Comparison of ENCODE assay signal across 11 cellular contexts in genomic region chr11:65432133-65432650, GRCh38. TPM values are rescaled to one million over a fixed set of nuclear protein-coding genes. Genes with fewer than 3 reads are reported as not detected.
DNase-seq lines count a peak whose midpoint lies in the region; ATAC-seq and TF ChIP-seq lines count a peak whose summit lies in the region.
"Had no signal": no experiment of that assay in that cellular context is flagged by ENCODE, and none has a peak within 500 bp of the region (broad histone marks: within the 10 kb centered on the region; RNA-seq: fewer than 3 reads in every experiment).

No MANE protein-coding gene starts in this region.

- no peaks in the 10 kb centered on the region for H3K27me3 ChIP-seq in esophagus muscularis mucosa

- no peaks in the 10 kb centered on the region for H3K27me3 Mint-ChIP-seq in T-helper 17 cell

- TF ChIP-seq POLR2A in esophagus muscularis mucosa (IDR thresholded peaks at IDR 0.05; ENCODE audit: low read depth) = no peak

- peaks cover 26 to 85% (median 40%) of the 10 kb centered on the region in 4 donors for H3K36me3 ChIP-seq in esophagus muscularis mucosa

- DNase-seq in EL = peak; percentile 3
- DNase-seq in T-helper 17 cell = no peak
- DNase-seq in esophagus muscularis mucosa (ENCODE audit: extremely low spot score) = no peak
- DNase-seq in retinal pigment epithelial cell (ENCODE audit: low read depth) = no peak
- no peak for DNase-seq in head of caudate nucleus
- no peak for DNase-seq in 8988T
- DNase-seq: GOT3, mucosa of descending colon had no signal

- 66% methylated on average over 2 of the region's 2 CpGs for WGBS in esophagus muscularis mucosa

- H3K36me3 Mint-ChIP-seq in T-helper 17 cell (ENCODE audit: low read depth) = no peaks in the 10 kb centered on the region

- TF ChIP-seq EP300 in esophagus muscularis mucosa (IDR thresholded peaks at IDR 0.05) = no peak

- peak overlapping the region in 3 of 4 donors; percentile 2 to 71 (median 22) for H3K4me3 ChIP-seq in esophagus muscularis mucosa
- H3K4me3 ChIP-seq in retinal pigment epithelial cell (ENCODE audit: low read length) = peak overlapping the region; percentile 88
- H3K4me3 ChIP-seq: mucosa of descending colon, SK-N-MC had no signal

- peak overlapping the region; percentile 100 for H3K27ac Mint-ChIP-seq in T-helper 17 cell

- H3K9me3 ChIP-seq in T-helper 17 cell (ENCODE audit: control insufficient read depth, low read length, poor library complexity, severe bottlenecking) (no peaks in the 10 kb centered on the region), esophagus muscularis mucosa (no peaks in the 10 kb centered on the region)
- H3K9me3 ChIP-seq: mucosa of descending colon had no signal

- H3K4me1 ChIP-seq in esophagus muscularis mucosa = peaks cover 76 to 99% (median 98%) of the 10 kb centered on the region in 4 donors

- peak overlapping the region; percentile 56 to 99 (median 98) for H3K27ac ChIP-seq in esophagus muscularis mucosa (replicated peaks in 1 of 4)
- H3K27ac ChIP-seq: SK-N-MC had no signal

- TF ChIP-seq CTCF in esophagus muscularis mucosa (IDR thresholded peaks at IDR 0.05) = no peak
- TF ChIP-seq CTCF in retinal pigment epithelial cell (conservative IDR thresholded peaks at IDR 0.05; ENCODE audit: low read depth, low read length) = no peak

- H3K4me1 Mint-ChIP-seq in T-helper 17 cell = peaks cover 65% of the 10 kb centered on the region

- peak overlapping the region; percentile 63 for H3K4me3 Mint-ChIP-seq in T-helper 17 cell

- no peak for ATAC-seq in T-helper 17 cell
- ATAC-seq in GM19452 (IDR thresholded peaks at IDR 0.05; ENCODE audit: unreplicated experiment) = no peak
- no peak for ATAC-seq in GM18519 (IDR thresholded peaks at IDR 0.05; ENCODE audit: low FRiP score, unreplicated experiment)
- ATAC-seq: mucosa of descending colon had no signal

- intact Hi-C loops in esophagus muscularis mucosa (cut with DNase I) = no loop called here
- intact Hi-C loops in head of caudate nucleus (cut with DNase I) = no loop called here

RNA-seq across cellular contexts. Expression of gene NEAT1, which starts 9.6 kb away (rescaled TPM):
- 100 to 1,000 TPM; 554 to 555 TPM for total RNA-seq in T-helper 17 cell
- 100 to 1,000 TPM in 2 of 4 donors, 10 to 100 TPM in 2; 42.8 to 181 (median 96.0) TPM for total RNA-seq in esophagus muscularis mucosa

RNA-seq across cellular contexts. Expression of gene FRMD8, which starts 45.8 kb away (rescaled TPM):
- total RNA-seq in T-helper 17 cell (10 to 100 TPM; 29.2 to 37.5 TPM), esophagus muscularis mucosa (10 to 100 TPM; 30.4 to 37.3 (median 34.7) TPM)

RNA-seq across cellular contexts. Expression of gene SLC25A45, which starts 49.7 kb away (rescaled TPM):
- total RNA-seq in T-helper 17 cell (10 to 100 TPM; 57.7 to 61.6 TPM), esophagus muscularis mucosa (10 to 100 TPM in 1 of 4 donors, 1 to 10 TPM in 3; 4.6 to 11.3 (median 5.9) TPM)

Comparison
In these comparisons a context has a peak if more than half of its experiments do, and no peak if none do; other contexts are left out.
1. RNA of gene SLC25A45, which starts 49.7 kb away (total RNA-seq): 57.7 to 61.6 TPM in T-helper 17 cell; 4.6 to 11.3 TPM in esophagus muscularis mucosa; every median in the first group is over 4 times any median in the second.